In the genomic region with DNA sequence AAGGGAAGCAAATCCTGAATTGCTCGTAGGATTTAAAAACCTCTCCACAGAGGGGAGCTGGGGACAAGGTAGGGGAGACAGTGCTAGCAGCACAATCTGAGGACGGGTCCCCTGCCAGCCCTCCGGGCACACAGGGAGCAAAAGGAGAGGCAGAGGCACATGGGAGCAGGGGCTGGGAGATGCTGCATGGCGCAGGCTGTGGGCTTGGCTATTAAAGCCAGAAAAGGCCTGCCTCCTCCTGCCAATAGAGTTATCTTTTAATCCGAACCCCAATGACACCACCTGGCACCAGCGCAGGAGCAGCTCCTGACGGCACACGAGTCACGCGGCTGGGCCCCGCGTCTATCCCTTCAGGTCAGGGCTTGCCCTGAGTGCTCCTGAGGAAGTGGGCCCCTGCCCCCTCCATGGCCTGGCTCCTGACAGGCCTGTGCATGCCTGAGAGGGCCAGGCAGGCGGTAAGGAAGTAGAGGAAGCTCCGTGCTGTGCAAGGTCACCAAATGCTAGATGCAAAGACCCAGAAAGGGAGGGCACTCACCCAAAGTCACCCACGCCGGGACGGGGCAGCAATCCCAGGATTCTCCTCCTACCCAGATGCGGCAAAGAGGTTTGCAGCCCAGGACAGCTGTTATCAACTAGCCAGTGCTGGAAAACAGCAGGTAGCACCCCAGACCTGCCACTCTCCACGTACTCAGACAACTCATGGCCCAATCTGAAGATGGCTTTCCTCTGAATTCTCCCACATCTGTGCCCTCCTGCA, we compare ENCODE assay signal across 1 cellular context.
TF ChIP-seq lines count a peak whose summit lies in the region.

No MANE protein-coding gene starts in this region.

TF ChIP-seq in IMR-90, 13 proteins besides CTCF, POLR2A, EP300 and RAD21 (continued from another document):
- TF ChIP-seq RFX5 (IDR thresholded peaks at IDR 0.05; ENCODE audit: low read depth, low read length) = no peak
- TF ChIP-seq FOS (IDR thresholded peaks at IDR 0.05; ENCODE audit: low read depth, low read length) = no peak
- no peak for TF ChIP-seq MAFK (IDR thresholded peaks at IDR 0.05; ENCODE audit: low read depth, low read length)
- TF ChIP-seq, protein P1, sequence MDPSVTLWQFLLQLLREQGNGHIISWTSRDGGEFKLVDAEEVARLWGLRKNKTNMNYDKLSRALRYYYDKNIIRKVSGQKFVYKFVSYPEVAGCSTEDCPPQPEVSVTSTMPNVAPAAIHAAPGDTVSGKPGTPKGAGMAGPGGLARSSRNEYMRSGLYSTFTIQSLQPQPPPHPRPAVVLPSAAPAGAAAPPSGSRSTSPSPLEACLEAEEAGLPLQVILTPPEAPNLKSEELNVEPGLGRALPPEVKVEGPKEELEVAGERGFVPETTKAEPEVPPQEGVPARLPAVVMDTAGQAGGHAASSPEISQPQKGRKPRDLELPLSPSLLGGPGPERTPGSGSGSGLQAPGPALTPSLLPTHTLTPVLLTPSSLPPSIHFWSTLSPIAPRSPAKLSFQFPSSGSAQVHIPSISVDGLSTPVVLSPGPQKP (IDR thresholded peaks at IDR 0.05; ENCODE audit: borderline replicate concordance, low read depth, low read length) = no peak
- TF ChIP-seq, protein P2, sequence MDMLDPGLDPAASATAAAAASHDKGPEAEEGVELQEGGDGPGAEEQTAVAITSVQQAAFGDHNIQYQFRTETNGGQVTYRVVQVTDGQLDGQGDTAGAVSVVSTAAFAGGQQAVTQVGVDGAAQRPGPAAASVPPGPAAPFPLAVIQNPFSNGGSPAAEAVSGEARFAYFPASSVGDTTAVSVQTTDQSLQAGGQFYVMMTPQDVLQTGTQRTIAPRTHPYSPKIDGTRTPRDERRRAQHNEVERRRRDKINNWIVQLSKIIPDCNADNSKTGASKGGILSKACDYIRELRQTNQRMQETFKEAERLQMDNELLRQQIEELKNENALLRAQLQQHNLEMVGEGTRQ (IDR thresholded peaks at IDR 0.05; ENCODE audit: low read depth, low read length) = no peak
- TF ChIP-seq CEBPB (IDR thresholded peaks at IDR 0.05; ENCODE audit: low read depth, low read length) = no peak
- no peak for TF ChIP-seq NFE2L2 (IDR thresholded peaks at IDR 0.05; ENCODE audit: low read depth, low read length)
- TF ChIP-seq BHLHE40 (IDR thresholded peaks at IDR 0.05; ENCODE audit: low read depth, low read length) = no peak
- TF ChIP-seq RCOR1 (IDR thresholded peaks at IDR 0.05; ENCODE audit: insufficient replicate concordance, low read length) = no peak
- TF ChIP-seq MXI1 (IDR thresholded peaks at IDR 0.05; ENCODE audit: borderline replicate concordance, low read depth, low read length) = no peak
- no peak for TF ChIP-seq CHD1 (IDR thresholded peaks at IDR 0.05; ENCODE audit: low read depth, low read length)
